2 cellular contexts compared by ENCODE assay signal in the genomic region with DNA sequence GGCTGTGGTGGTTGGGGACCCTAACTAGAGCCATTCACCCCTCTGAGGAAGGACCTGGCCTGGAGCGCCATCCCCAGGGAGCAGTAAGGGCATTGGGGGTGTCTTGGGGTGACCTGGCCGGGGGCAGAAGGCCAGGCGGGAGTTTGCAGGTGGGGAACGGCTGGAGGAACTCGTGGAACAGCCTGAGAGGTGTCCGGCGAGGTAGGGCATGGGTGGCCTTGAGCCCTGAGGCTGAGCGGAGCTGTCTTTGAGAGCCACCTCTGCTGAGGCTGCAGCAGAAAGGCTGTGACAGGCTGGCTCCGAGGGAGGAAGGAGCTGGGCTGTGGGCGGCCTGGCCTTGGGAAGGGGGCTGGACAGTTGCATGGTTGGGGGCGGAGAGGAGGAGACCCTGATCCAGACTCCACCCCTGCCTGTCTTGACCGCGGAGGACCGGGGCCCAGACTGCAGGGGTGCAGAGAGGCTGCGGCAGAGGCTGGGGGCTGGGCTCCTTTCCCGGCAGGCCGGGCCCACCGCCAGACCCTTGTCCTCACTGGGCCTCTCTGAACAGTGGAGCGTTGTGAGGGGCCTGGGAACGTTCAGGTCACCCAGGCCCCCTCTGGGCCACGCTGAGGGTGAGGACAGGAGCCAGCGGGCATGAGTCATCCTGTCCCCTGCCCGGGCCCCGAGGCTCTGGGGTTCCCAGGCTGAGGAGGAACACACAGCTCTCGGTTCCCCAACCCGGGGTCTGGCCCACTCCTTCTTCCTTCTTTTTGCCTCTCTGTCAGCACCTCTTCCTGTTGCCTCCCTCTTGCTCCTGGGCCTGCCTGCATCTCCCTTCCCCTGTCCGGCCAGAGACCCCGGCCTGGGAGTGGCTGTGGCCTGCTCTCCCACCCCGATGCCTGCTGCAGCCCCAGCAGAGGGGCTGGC.
TF ChIP-seq lines count a peak whose summit lies in the region.

No MANE protein-coding gene starts in this region.

TF ChIP-seq in SK-N-SH treated with all-trans-retinoic acid at 6 μM for 48 hours, 23 proteins besides CTCF, POLR2A, EP300 and RAD21:
- TF ChIP-seq, protein P1, sequence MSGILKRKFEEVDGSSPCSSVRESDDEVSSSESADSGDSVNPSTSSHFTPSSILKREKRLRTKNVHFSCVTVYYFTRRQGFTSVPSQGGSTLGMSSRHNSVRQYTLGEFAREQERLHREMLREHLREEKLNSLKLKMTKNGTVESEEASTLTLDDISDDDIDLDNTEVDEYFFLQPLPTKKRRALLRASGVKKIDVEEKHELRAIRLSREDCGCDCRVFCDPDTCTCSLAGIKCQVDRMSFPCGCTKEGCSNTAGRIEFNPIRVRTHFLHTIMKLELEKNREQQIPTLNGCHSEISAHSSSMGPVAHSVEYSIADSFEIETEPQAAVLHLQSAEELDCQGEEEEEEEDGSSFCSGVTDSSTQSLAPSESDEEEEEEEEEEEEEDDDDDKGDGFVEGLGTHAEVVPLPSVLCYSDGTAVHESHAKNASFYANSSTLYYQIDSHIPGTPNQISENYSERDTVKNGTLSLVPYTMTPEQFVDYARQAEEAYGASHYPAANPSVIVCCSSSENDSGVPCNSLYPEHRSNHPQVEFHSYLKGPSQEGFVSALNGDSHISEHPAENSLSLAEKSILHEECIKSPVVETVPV (CRISPR knock-in tag; IDR thresholded peaks at IDR 0.05) = no peak
- no peak for TF ChIP-seq ZFP30 (CRISPR knock-in tag; IDR thresholded peaks at IDR 0.05)
- TF ChIP-seq ESRRG (CRISPR knock-in tag; IDR thresholded peaks at IDR 0.05) = no peak
- TF ChIP-seq PPARA (CRISPR knock-in tag; IDR thresholded peaks at IDR 0.05; ENCODE audit: borderline replicate concordance) = no peak
- no peak for TF ChIP-seq ARNTL (CRISPR knock-in tag; IDR thresholded peaks at IDR 0.05; ENCODE audit: borderline replicate concordance, low read depth)
- TF ChIP-seq, protein P2, sequence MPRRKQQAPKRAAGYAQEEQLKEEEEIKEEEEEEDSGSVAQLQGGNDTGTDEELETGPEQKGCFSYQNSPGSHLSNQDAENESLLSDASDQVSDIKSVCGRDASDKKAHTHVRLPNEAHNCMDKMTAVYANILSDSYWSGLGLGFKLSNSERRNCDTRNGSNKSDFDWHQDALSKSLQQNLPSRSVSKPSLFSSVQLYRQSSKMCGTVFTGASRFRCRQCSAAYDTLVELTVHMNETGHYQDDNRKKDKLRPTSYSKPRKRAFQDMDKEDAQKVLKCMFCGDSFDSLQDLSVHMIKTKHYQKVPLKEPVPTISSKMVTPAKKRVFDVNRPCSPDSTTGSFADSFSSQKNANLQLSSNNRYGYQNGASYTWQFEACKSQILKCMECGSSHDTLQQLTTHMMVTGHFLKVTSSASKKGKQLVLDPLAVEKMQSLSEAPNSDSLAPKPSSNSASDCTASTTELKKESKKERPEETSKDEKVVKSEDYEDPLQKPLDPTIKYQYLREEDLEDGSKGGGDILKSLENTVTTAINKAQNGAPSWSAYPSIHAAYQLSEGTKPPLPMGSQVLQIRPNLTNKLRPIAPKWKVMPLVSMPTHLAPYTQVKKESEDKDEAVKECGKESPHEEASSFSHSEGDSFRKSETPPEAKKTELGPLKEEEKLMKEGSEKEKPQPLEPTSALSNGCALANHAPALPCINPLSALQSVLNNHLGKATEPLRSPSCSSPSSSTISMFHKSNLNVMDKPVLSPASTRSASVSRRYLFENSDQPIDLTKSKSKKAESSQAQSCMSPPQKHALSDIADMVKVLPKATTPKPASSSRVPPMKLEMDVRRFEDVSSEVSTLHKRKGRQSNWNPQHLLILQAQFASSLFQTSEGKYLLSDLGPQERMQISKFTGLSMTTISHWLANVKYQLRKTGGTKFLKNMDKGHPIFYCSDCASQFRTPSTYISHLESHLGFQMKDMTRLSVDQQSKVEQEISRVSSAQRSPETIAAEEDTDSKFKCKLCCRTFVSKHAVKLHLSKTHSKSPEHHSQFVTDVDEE (CRISPR knock-in tag; IDR thresholded peaks at IDR 0.05) = no peak
- TF ChIP-seq ZFP3 (CRISPR knock-in tag; IDR thresholded peaks at IDR 0.05) = no peak
- TF ChIP-seq RARB (CRISPR knock-in tag; IDR thresholded peaks at IDR 0.05) = no peak
- no peak for TF ChIP-seq CSDC2 (CRISPR knock-in tag; IDR thresholded peaks at IDR 0.05)
- TF ChIP-seq ISL1 (CRISPR knock-in tag; IDR thresholded peaks at IDR 0.05) = no peak
- no peak for TF ChIP-seq SNAI2 (CRISPR knock-in tag; IDR thresholded peaks at IDR 0.05)
- no peak for TF ChIP-seq ZC3H10 (CRISPR knock-in tag; IDR thresholded peaks at IDR 0.05)
- TF ChIP-seq, protein P3, sequence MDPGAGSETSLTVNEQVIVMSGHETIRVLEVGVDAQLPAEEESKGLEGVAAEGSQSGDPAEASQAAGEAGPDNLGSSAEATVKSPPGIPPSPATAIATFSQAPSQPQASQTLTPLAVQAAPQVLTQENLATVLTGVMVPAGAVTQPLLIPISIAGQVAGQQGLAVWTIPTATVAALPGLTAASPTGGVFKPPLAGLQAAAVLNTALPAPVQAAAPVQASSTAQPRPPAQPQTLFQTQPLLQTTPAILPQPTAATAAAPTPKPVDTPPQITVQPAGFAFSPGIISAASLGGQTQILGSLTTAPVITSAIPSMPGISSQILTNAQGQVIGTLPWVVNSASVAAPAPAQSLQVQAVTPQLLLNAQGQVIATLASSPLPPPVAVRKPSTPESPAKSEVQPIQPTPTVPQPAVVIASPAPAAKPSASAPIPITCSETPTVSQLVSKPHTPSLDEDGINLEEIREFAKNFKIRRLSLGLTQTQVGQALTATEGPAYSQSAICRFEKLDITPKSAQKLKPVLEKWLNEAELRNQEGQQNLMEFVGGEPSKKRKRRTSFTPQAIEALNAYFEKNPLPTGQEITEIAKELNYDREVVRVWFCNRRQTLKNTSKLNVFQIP (CRISPR knock-in tag; IDR thresholded peaks at IDR 0.05; ENCODE audit: borderline replicate concordance, low read depth) = no peak
- TF ChIP-seq GLIS3 (CRISPR knock-in tag; IDR thresholded peaks at IDR 0.05) = no peak
- TF ChIP-seq TCF4 (CRISPR knock-in tag; IDR thresholded peaks at IDR 0.05; ENCODE audit: borderline replicate concordance) = no peak
- TF ChIP-seq, protein P4, sequence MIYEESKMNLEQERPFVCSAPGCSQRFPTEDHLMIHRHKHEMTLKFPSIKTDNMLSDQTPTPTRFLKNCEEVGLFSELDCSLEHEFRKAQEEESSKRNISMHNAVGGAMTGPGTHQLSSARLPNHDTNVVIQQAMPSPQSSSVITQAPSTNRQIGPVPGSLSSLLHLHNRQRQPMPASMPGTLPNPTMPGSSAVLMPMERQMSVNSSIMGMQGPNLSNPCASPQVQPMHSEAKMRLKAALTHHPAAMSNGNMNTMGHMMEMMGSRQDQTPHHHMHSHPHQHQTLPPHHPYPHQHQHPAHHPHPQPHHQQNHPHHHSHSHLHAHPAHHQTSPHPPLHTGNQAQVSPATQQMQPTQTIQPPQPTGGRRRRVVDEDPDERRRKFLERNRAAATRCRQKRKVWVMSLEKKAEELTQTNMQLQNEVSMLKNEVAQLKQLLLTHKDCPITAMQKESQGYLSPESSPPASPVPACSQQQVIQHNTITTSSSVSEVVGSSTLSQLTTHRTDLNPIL (CRISPR knock-in tag; IDR thresholded peaks at IDR 0.05; ENCODE audit: low read depth) = no peak
- TF ChIP-seq BACH2 (CRISPR knock-in tag; IDR thresholded peaks at IDR 0.05; ENCODE audit: borderline replicate concordance) = no peak
TF ChIP-seq in SK-N-SH treated with all-trans-retinoic acid at 6 μM for 48 hours: peak in this region for 0.

TF ChIP-seq in H1, 55 proteins besides CTCF, POLR2A, EP300 and RAD21:
- TF ChIP-seq TAF1 (IDR thresholded peaks at IDR 0.05; ENCODE audit: low read depth, low read length) (peak; percentile 33; the same call in 1 of the 2 replicates), TEAD4 (IDR thresholded peaks at IDR 0.05; ENCODE audit: low read depth, low read length) (no peak), CHD2 (IDR thresholded peaks at IDR 0.05; ENCODE audit: low read length) (no peak), BACH1 (IDR thresholded peaks at IDR 0.05; ENCODE audit: low read length) (no peak), JUND (IDR thresholded peaks at IDR 0.05; ENCODE audit: low read length) (0 out of 2 replicates have a peak, but pooled peaks have one; percentile 58)
